ENCODE assay signal across 8 cellular contexts in genomic region chr5:149141224-149141956, GRCh38. TPM values are rescaled to one million over a fixed set of nuclear protein-coding genes. Genes with fewer than 3 reads are reported as not detected.
DNase-seq lines count a peak whose midpoint lies in the region; ATAC-seq and TF ChIP-seq lines count a peak whose summit lies in the region.

Gene ABLIM3, plus strand, starts transcription at chr5:149141493. Its CDS starts 603 bp downstream, at chr5:149142096.

- H3K27me3 Mint-ChIP-seq in progenitor cell of endocrine pancreas (peaks cover 36% of the 10 kb centered on the region), type B pancreatic cell (peaks cover 45% of the 10 kb centered on the region)

- DNase-seq in DMS 273 (lab: John Stamatoyannopoulos, UW; ENCODE audit: unreplicated experiment) (peak; percentile 84), T follicular helper cell (ENCODE audit: low read depth) (peak; percentile 52), amygdala (lab: John Stamatoyannopoulos, UW) (peak in 48 of 56 donors; percentile 9 to 79 (median 54)), left ventricle myocardium inferior (peak; percentile 75), progenitor cell of endocrine pancreas (ENCODE audit: low spot score, unreplicated experiment) (peak; percentile 65), type B pancreatic cell (ENCODE audit: extremely low spot score, unreplicated experiment) (peak; percentile 83)

- peak within 1 kb of the TSS; percentile 57 for H3K4me3 Mint-ChIP-seq in progenitor cell of endocrine pancreas (ENCODE audit: low read depth)
- peak within 1 kb of the TSS; percentile 84 for H3K4me3 Mint-ChIP-seq in type B pancreatic cell

- intact Hi-C loops in left ventricle myocardium inferior (cut with micrococcal nuclease): loop anchor here (5.0 kb wide), 1 partner anchor 86 kb away; no protein-coding TSS in a partner anchor

- H3K27me3 ChIP-seq in HUES64 (ENCODE audit: insufficient read depth, low read length) (peaks cover 21% of the 10 kb centered on the region), left ventricle myocardium inferior (ENCODE audit: low read depth) (no peaks in the 10 kb centered on the region)

- no peaks in the 10 kb centered on the region for H3K9me3 ChIP-seq in HUES64 (ENCODE audit: insufficient read depth, low read depth, low read length)
- peaks cover 2% of the 10 kb centered on the region for H3K9me3 ChIP-seq in left ventricle myocardium inferior (replicated peaks)

- H3K4me1 Mint-ChIP-seq in progenitor cell of endocrine pancreas (ENCODE audit: low read depth): peaks cover 11% of the 10 kb centered on the region
- H3K4me1 Mint-ChIP-seq in type B pancreatic cell (ENCODE audit: unreplicated experiment): peaks cover 4% of the 10 kb centered on the region

- H3K36me3 ChIP-seq in HUES64 (ENCODE audit: insufficient read depth, low read length): no peaks in the 10 kb centered on the region
- H3K36me3 ChIP-seq in left ventricle myocardium inferior: peaks cover 3% of the 10 kb centered on the region

- WGBS in HUES64: 7% methylated on average over 54 of the region's 54 CpGs

- no peak within 1 kb of the TSS for H3K9ac ChIP-seq in HUES64 (ENCODE audit: low read depth, low read length)

- H3K27ac Mint-ChIP-seq in progenitor cell of endocrine pancreas (no peak within 1 kb of the TSS), type B pancreatic cell (peak within 1 kb of the TSS; percentile 54)

- TF ChIP-seq CTCF in left ventricle myocardium inferior (IDR thresholded peaks at IDR 0.05; ENCODE audit: borderline replicate concordance) (peak; percentile 96), progenitor cell of endocrine pancreas (IDR thresholded peaks at IDR 0.05; ENCODE audit: unreplicated experiment) (peak; percentile 98), type B pancreatic cell (conservative IDR thresholded peaks at IDR 0.05) (peak; percentile 98)

- peak; percentile 73 for ATAC-seq in GM21447 (IDR thresholded peaks at IDR 0.05; ENCODE audit: unreplicated experiment)

- H3K27ac ChIP-seq in HUES64 (ENCODE audit: low read depth, low read length) (no peak within 1 kb of the TSS), left ventricle myocardium inferior (replicated peaks) (peak within 1 kb of the TSS; percentile 96)

- no peaks in the 10 kb centered on the region for H3K4me1 ChIP-seq in HUES64 (ENCODE audit: insufficient read depth, low read length)
- H3K4me1 ChIP-seq in left ventricle myocardium inferior: peaks cover 65% of the 10 kb centered on the region

- H3K9me3 Mint-ChIP-seq in progenitor cell of endocrine pancreas (ENCODE audit: low read depth) (no peaks in the 10 kb centered on the region), type B pancreatic cell (no peaks in the 10 kb centered on the region)

- H3K36me3 Mint-ChIP-seq in progenitor cell of endocrine pancreas (ENCODE audit: insufficient read depth) (no peaks in the 10 kb centered on the region), type B pancreatic cell (no peaks in the 10 kb centered on the region)

- H3K4me3 ChIP-seq in HUES64 (ENCODE audit: low read length): peak within 1 kb of the TSS; percentile 67
- peak within 1 kb of the TSS; percentile 94 for H3K4me3 ChIP-seq in left ventricle myocardium inferior

RNA-seq across cellular contexts. Expression of gene ABLIM3, which starts in this region (rescaled TPM):
- polyA plus RNA-seq in HUES64 (2013, experiment 1 of 2): 0.20 TPM
- polyA plus RNA-seq in HUES64 (2013, experiment 2 of 2): 0.19 TPM
- total RNA-seq in left ventricle myocardium inferior: 122 TPM
- total RNA-seq in progenitor cell of endocrine pancreas: 0.27 and 0.48 TPM in 2 replicates
- total RNA-seq in type B pancreatic cell (ENCODE audit: low replicate concordance): 7.8 and 8.0 TPM in 2 replicates

Comparison
In these comparisons a context has a peak if more than half of its experiments do, and no peak if none do; other contexts are left out.
1. RNA of gene ABLIM3 (total RNA-seq): 122 TPM in left ventricle myocardium inferior (single experiment); 7.8 to 8.0 TPM in type B pancreatic cell and 0.27 to 0.48 TPM in progenitor cell of endocrine pancreas; every median in the first group is over 10 times any median in the second.
2. Peak in DNase-seq in progenitor cell of endocrine pancreas; RNA of the gene not detected or under 1 TPM.
3. Peak in every context shown above with its lines, with median percentiles within 50 percentile points of each other: DNase-seq and CTCF ChIP-seq.